ENCODE assay signal across 22 cellular contexts in genomic region chr13:66888698-66889097, GRCh38.
"Had no signal": no experiment of that assay in that cellular context is flagged by ENCODE, and none has a peak within 500 bp of the region (broad histone marks: within the 10 kb centered on the region; RNA-seq: fewer than 3 reads in every experiment).

No MANE protein-coding gene starts in this region.

- H3K4me3 ChIP-seq: ascending aorta, heart right ventricle, left ventricle myocardium inferior, ovary, thoracic aorta had no signal

- H3K4me1 Mint-ChIP-seq: activated CD8-positive, alpha-beta memory T cell treated with anti-CD3 and anti-CD28 coated beads, Interleukin-2, amount 10 ng/mL, durations not matched to agents 7 days and 5 days; activated naive CD8-positive, alpha-beta T cell treated with anti-CD3 and anti-CD28 coated beads for 36 hours had no signal

- H3K27me3 ChIP-seq: ascending aorta, heart right ventricle, ovary had no signal

- H3K9me3 ChIP-seq: ascending aorta, heart right ventricle, ovary, thoracic aorta had no signal

- H3K4me1 ChIP-seq: ascending aorta, left ventricle myocardium inferior had no signal

- H3K9me3 Mint-ChIP-seq: activated naive CD8-positive, alpha-beta T cell treated with anti-CD3 and anti-CD28 coated beads for 36 hours; T-helper 2 cell treated with Interferon-gamma antibody and Interleukin-4, amounts not matched to agents 5 μg/mL and 100 μg/mL, for 36 hours had no signal

- DNase-seq: activated CD4-positive, alpha-beta T cell treated with anti-CD3 and anti-CD28 coated beads, Interleukin-2, amount 50 U/mL, for 48 hours; activated CD4-positive, CD25-positive, alpha-beta regulatory T cell treated with anti-CD3 and anti-CD28 coated beads, Interleukin-2, amount 50 U/mL, for 72 hours; activated CD8-positive, alpha-beta memory T cell treated with anti-CD3 and anti-CD28 coated beads, Interleukin-2, amount 10 ng/mL, durations not matched to agents 7 days and 5 days; activated gamma-delta T cell; activated naive CD8-positive, alpha-beta T cell treated with anti-CD3 and anti-CD28 coated beads for 36 hours; activated T-cell treated with anti-CD3 and anti-CD28 coated beads, Interleukin-2, amount 50 U/mL, for 4 hours; central memory CD4-positive, alpha-beta T cell; cortex of kidney; effector memory CD8-positive, alpha-beta T cell; erythroblast; foreskin melanocyte; heart right ventricle; islet precursor cell; left ventricle myocardium inferior; mesendoderm; ovary; stimulated activated CD4-positive, alpha-beta T cell treated with anti-CD3 and anti-CD28 coated beads, Interleukin-15, amount 100 ng/mL, for 24 hours; stimulated activated CD4-positive, alpha-beta T cell treated with anti-CD3 and anti-CD28 coated beads, Interleukin-4, amount 100 ng/mL, for 24 hours had no signal

- H3K4me3 Mint-ChIP-seq: activated CD8-positive, alpha-beta memory T cell treated with anti-CD3 and anti-CD28 coated beads, Interleukin-2, amount 10 ng/mL, durations not matched to agents 7 days and 5 days; activated naive CD8-positive, alpha-beta T cell treated with anti-CD3 and anti-CD28 coated beads for 36 hours; activated T-cell treated with anti-CD3 and anti-CD28 coated beads, Interleukin-2, amount 50 U/mL, for 4 hours; effector memory CD8-positive, alpha-beta T cell; stimulated activated naive CD8-positive, alpha-beta T cell treated with anti-CD3 and anti-CD28 coated beads, Interleukin-15, Interleukin-2, amounts not matched to agents 100 ng/mL and 50 ng/mL, for 24 hours; T-helper 2 cell treated with Interferon-gamma antibody and Interleukin-4, amounts not matched to agents 5 μg/mL and 100 μg/mL, for 36 hours had no signal

- ATAC-seq: activated CD8-positive, alpha-beta memory T cell treated with anti-CD3 and anti-CD28 coated beads, Interleukin-2, amount 10 ng/mL, durations not matched to agents 7 days and 5 days; activated T-cell treated with anti-CD3 and anti-CD28 coated beads, Interleukin-2, amount 50 U/mL, for 4 hours; effector memory CD8-positive, alpha-beta T cell; heart right ventricle had no signal

- H3K27me3 Mint-ChIP-seq: activated CD8-positive, alpha-beta memory T cell treated with anti-CD3 and anti-CD28 coated beads, Interleukin-2, amount 10 ng/mL, durations not matched to agents 7 days and 5 days; activated naive CD8-positive, alpha-beta T cell treated with anti-CD3 and anti-CD28 coated beads for 36 hours; effector memory CD8-positive, alpha-beta T cell; stimulated activated naive CD8-positive, alpha-beta T cell treated with anti-CD3 and anti-CD28 coated beads, Interleukin-15, Interleukin-2, amounts not matched to agents 100 ng/mL and 50 ng/mL, for 24 hours had no signal

- H3K27ac ChIP-seq: ascending aorta, heart right ventricle, left ventricle myocardium inferior, ovary, thoracic aorta had no signal

- H3K27ac Mint-ChIP-seq: activated CD8-positive, alpha-beta memory T cell treated with anti-CD3 and anti-CD28 coated beads, Interleukin-2, amount 10 ng/mL, durations not matched to agents 7 days and 5 days; activated naive CD8-positive, alpha-beta T cell treated with anti-CD3 and anti-CD28 coated beads for 36 hours; effector memory CD8-positive, alpha-beta T cell; stimulated activated naive CD8-positive, alpha-beta T cell treated with anti-CD3 and anti-CD28 coated beads, Interleukin-15, Interleukin-2, amounts not matched to agents 100 ng/mL and 50 ng/mL, for 24 hours; T-helper 2 cell treated with Interferon-gamma antibody and Interleukin-4, amounts not matched to agents 5 μg/mL and 100 μg/mL, for 36 hours had no signal

- H3K36me3 ChIP-seq: ascending aorta, heart right ventricle, left ventricle myocardium inferior, ovary, thoracic aorta had no signal

- H3K36me3 Mint-ChIP-seq: activated CD8-positive, alpha-beta memory T cell treated with anti-CD3 and anti-CD28 coated beads, Interleukin-2, amount 10 ng/mL, durations not matched to agents 7 days and 5 days; activated naive CD8-positive, alpha-beta T cell treated with anti-CD3 and anti-CD28 coated beads for 36 hours had no signal
